In the genomic region with DNA sequence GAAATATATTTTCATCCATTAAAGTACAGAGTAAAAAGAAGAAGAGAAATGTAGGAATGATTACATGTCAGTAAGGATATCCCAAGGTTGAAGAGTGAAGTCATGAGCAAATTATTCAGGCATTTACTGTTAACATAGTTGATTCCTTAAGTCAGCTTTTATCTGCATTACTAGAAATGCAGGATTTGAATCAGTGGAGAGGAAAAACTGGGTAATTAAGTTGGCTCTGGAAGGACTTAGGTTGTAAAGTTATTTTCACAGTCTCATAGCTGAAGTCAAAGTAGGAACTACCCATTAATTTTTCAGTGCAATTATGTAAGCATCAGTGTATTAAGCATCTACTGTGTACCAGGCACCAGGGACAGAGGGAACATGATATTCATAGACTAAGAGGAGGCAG, we compare ENCODE assay signal across 1 cellular context.
TF ChIP-seq lines count a peak whose summit lies in the region.

No MANE protein-coding gene starts in this region.

TF ChIP-seq in IMR-90, 13 proteins besides CTCF, POLR2A, EP300 and RAD21:
- TF ChIP-seq RFX5 (IDR thresholded peaks at IDR 0.05; ENCODE audit: low read depth, low read length) (no peak), MAFK (IDR thresholded peaks at IDR 0.05; ENCODE audit: low read depth, low read length) (0 out of 2 replicates have a peak, but pooled peaks have one; percentile 10)
